In genomic region chr6:99345164-99345563, GRCh38 we compare ENCODE assay signal across 20 cellular contexts. TPM values are rescaled to one million over a fixed set of nuclear protein-coding genes. Genes with fewer than 3 reads are reported as not detected.
DNase-seq lines count a peak whose midpoint lies in the region; ATAC-seq, FAIRE-seq and TF ChIP-seq lines count a peak whose summit lies in the region.
"Had no signal": no experiment of that assay in that cellular context is flagged by ENCODE, and none has a peak within 500 bp of the region (broad histone marks: within the 10 kb centered on the region; RNA-seq: fewer than 3 reads in every experiment).

No MANE protein-coding gene starts in this region.

- no peak overlapping the region for H2BK120ac ChIP-seq in mesenchymal stem cell (ENCODE audit: low read depth, low read length)

- no peak overlapping the region for H3K27ac ChIP-seq in mesenchymal stem cell (ENCODE audit: low read length, poor library complexity, severe bottlenecking)
- H3K27ac ChIP-seq: BLaER1 had no signal

- H3K27ac Mint-ChIP-seq in activated T-helper 17 cell treated with anti-CD3 and anti-CD28 coated beads, Interleukin-2, amount 50 U/mL, for 72 hours, result no peak overlapping the region
- H3K27ac Mint-ChIP-seq in stimulated activated effector memory CD8-positive, alpha-beta T cell treated with anti-CD3 and anti-CD28 coated beads, Interleukin-12 subunit alpha, Interleukin-12 subunit beta, amount 100 ng/mL, for 72 hours, result no peak overlapping the region
- H3K27ac Mint-ChIP-seq: CD14-positive monocyte; CD4-positive, alpha-beta memory T cell had no signal

- no peak overlapping the region for H3K18ac ChIP-seq in mesenchymal stem cell (ENCODE audit: low read depth in 1 of 2, low read length in 2 of 2)

- H2AK5ac ChIP-seq in mesenchymal stem cell (ENCODE audit: low read length, severe bottlenecking), result peak overlapping the region; percentile 78

- no peaks in the 10 kb centered on the region for H3K36me3 Mint-ChIP-seq in activated T-helper 17 cell treated with anti-CD3 and anti-CD28 coated beads, Interleukin-2, amount 50 U/mL, for 72 hours (ENCODE audit: low read depth)
- H3K36me3 Mint-ChIP-seq in stimulated activated effector memory CD8-positive, alpha-beta T cell treated with anti-CD3 and anti-CD28 coated beads, Interleukin-12 subunit alpha, Interleukin-12 subunit beta, amount 100 ng/mL, for 72 hours, result no peaks in the 10 kb centered on the region
- H3K36me3 Mint-ChIP-seq: CD14-positive monocyte; CD4-positive, alpha-beta memory T cell had no signal

- no peak overlapping the region for H3K4me3 ChIP-seq in mesenchymal stem cell (ENCODE audit: insufficient read depth in 1 of 2, low read depth in 1 of 2, low read length in 2 of 2)
- H3K4me3 ChIP-seq in foreskin fibroblast (ENCODE audit: low read depth in 1 of 2, low read length in 2 of 2), result no peak overlapping the region
- H3K4me3 ChIP-seq: BLaER1, GM12878 had no signal

- FAIRE-seq in D721Med (lab: Jason Lieb, UNC), result peak; percentile 72
- FAIRE-seq: GM12878, H1, HepG2 had no signal

- no peak overlapping the region for H3K4me3 Mint-ChIP-seq in activated T-helper 17 cell treated with anti-CD3 and anti-CD28 coated beads, Interleukin-2, amount 50 U/mL, for 72 hours
- H3K4me3 Mint-ChIP-seq in stimulated activated effector memory CD8-positive, alpha-beta T cell treated with anti-CD3 and anti-CD28 coated beads, Interleukin-12 subunit alpha, Interleukin-12 subunit beta, amount 100 ng/mL, for 72 hours, result no peak overlapping the region
- H3K4me3 Mint-ChIP-seq: CD14-positive monocyte; CD4-positive, alpha-beta memory T cell; H9 had no signal

- H3K9me3 Mint-ChIP-seq in activated T-helper 17 cell treated with anti-CD3 and anti-CD28 coated beads, Interleukin-2, amount 50 U/mL, for 72 hours, result no peaks in the 10 kb centered on the region
- no peaks in the 10 kb centered on the region for H3K9me3 Mint-ChIP-seq in stimulated activated effector memory CD8-positive, alpha-beta T cell treated with anti-CD3 and anti-CD28 coated beads, Interleukin-12 subunit alpha, Interleukin-12 subunit beta, amount 100 ng/mL, for 72 hours
- H3K9me3 Mint-ChIP-seq: CD4-positive, alpha-beta memory T cell; H9 had no signal

- no peak overlapping the region for H2BK5ac ChIP-seq in mesenchymal stem cell (ENCODE audit: low read depth, low read length, poor library complexity, severe bottlenecking)

- no peak overlapping the region for H4K8ac ChIP-seq in mesenchymal stem cell (ENCODE audit: low read length)

- TF ChIP-seq CTCF in D721Med (IDR thresholded peaks at IDR 0.05; ENCODE audit: insufficient read depth, missing control alignments), result no peak
- no peak for TF ChIP-seq CTCF in foreskin fibroblast (IDR thresholded peaks at IDR 0.05; ENCODE audit: low read depth, low read length)

- H3K23ac ChIP-seq in mesenchymal stem cell (ENCODE audit: low read length in 2 of 2), result no peak overlapping the region

- ATAC-seq in activated T-helper 17 cell treated with anti-CD3 and anti-CD28 coated beads, Interleukin-2, amount 50 U/mL, for 72 hours (replicated peaks), result peak; percentile 64
- ATAC-seq in stimulated activated effector memory CD8-positive, alpha-beta T cell treated with anti-CD3 and anti-CD28 coated beads, Interleukin-12 subunit alpha, Interleukin-12 subunit beta, amount 100 ng/mL, for 72 hours, result peak; percentile 68
- ATAC-seq: GM12878, HepG2 had no signal

- H3K27me3 ChIP-seq in mesenchymal stem cell (ENCODE audit: control insufficient read depth in 1 of 2, insufficient read depth in 1 of 2, low read length in 2 of 2), result peaks cover 0 to 17% of the 10 kb centered on the region in 2 experiments
- H3K27me3 ChIP-seq: BLaER1 had no signal

- H2BK15ac ChIP-seq in mesenchymal stem cell (ENCODE audit: low read depth, poor library complexity, severe bottlenecking), result no peak overlapping the region

- no peak overlapping the region for H3K4ac ChIP-seq in mesenchymal stem cell (ENCODE audit: low read depth in 1 of 2, low read length in 2 of 2)

- no peak overlapping the region for H3K9ac ChIP-seq in mesenchymal stem cell (ENCODE audit: low read length)
- H3K9ac ChIP-seq: BLaER1 had no signal

- intact Hi-C loops in head of caudate nucleus (cut with DNase I), result no loop called here

- peaks cover 6% of the 10 kb centered on the region for H3K4me1 ChIP-seq in mesenchymal stem cell (ENCODE audit: control insufficient read depth, insufficient read depth, low read depth, low read length)
- H3K4me1 ChIP-seq: BLaER1 had no signal

- no peak overlapping the region for H3K4me2 ChIP-seq in mesenchymal stem cell (ENCODE audit: low read length, poor library complexity, severe bottlenecking)
- H3K4me2 ChIP-seq: BLaER1 had no signal

- peaks cover 6% of the 10 kb centered on the region for H3K79me1 ChIP-seq in mesenchymal stem cell (replicated peaks; ENCODE audit: low read length, poor library complexity, severe bottlenecking)

- H3K9me3 ChIP-seq in mesenchymal stem cell (ENCODE audit: control insufficient read depth, low read length), result no peaks in the 10 kb centered on the region

- H3K4me1 Mint-ChIP-seq in activated T-helper 17 cell treated with anti-CD3 and anti-CD28 coated beads, Interleukin-2, amount 50 U/mL, for 72 hours, result peaks cover 4% of the 10 kb centered on the region
- H3K4me1 Mint-ChIP-seq in stimulated activated effector memory CD8-positive, alpha-beta T cell treated with anti-CD3 and anti-CD28 coated beads, Interleukin-12 subunit alpha, Interleukin-12 subunit beta, amount 100 ng/mL, for 72 hours, result peaks cover 7% of the 10 kb centered on the region

- no peaks in the 10 kb centered on the region for H3K36me3 ChIP-seq in mesenchymal stem cell (ENCODE audit: control insufficient read depth in 1 of 2, insufficient read depth in 2 of 2, low read depth in 1 of 2, low read length in 2 of 2)
- H3K36me3 ChIP-seq: BLaER1 had no signal

- H3K27me3 Mint-ChIP-seq in activated T-helper 17 cell treated with anti-CD3 and anti-CD28 coated beads, Interleukin-2, amount 50 U/mL, for 72 hours, result peaks cover 43% of the 10 kb centered on the region

- no peak overlapping the region for H3K14ac ChIP-seq in mesenchymal stem cell (ENCODE audit: low read length in 2 of 2)

- 97% methylated on average over 2 of the region's 4 CpGs for WGBS in mesenchymal stem cell

- H4K91ac ChIP-seq in mesenchymal stem cell (ENCODE audit: low read length), result no peak overlapping the region

- DNase-seq in D721Med (ENCODE audit: insufficient read length, low spot score) (no peak), mesenchymal stem cell (no peak), foreskin fibroblast (no peak), NCI-H446 treated with DMSO at 0.1 percent for 48 hours (lab: John Stamatoyannopoulos, UW) (no peak), head of caudate nucleus (no peak)
- DNase-seq in stimulated activated effector memory CD8-positive, alpha-beta T cell treated with anti-CD3 and anti-CD28 coated beads, Interleukin-12 subunit alpha, Interleukin-12 subunit beta, amount 100 ng/mL, for 72 hours (ENCODE audit: low spot score in 2 of 2), result no peak
- DNase-seq: 8988T; Calu3; CD4-positive, alpha-beta memory T cell; DMS 273 treated with DMSO at 0.1 percent for 48 hours; DMS53; DND-41; EL; H9 had no signal

- no peak overlapping the region for H2AFZ ChIP-seq in mesenchymal stem cell (ENCODE audit: low read depth, low read length)

- no peak overlapping the region for H2BK12ac ChIP-seq in mesenchymal stem cell (ENCODE audit: low read length in 2 of 2)

RNA-seq across cellular contexts. Expression of gene FAXC, which starts 4.3 kb away (rescaled TPM):
- total RNA-seq in activated T-helper 17 cell treated with anti-CD3 and anti-CD28 coated beads, Interleukin-2, amount 50 U/mL, for 72 hours, result under 1 TPM in 1 of 2 donors, not detected in 1; 0.65 TPM
- 0.83 TPM for polyA plus RNA-seq in mesenchymal stem cell (2013, experiment 1 of 2)
- 0.88 TPM for polyA plus RNA-seq in mesenchymal stem cell (2013, experiment 2 of 2)
- total RNA-seq: CD4-positive, alpha-beta memory T cell; GM12878 had no signal
- polyA plus RNA-seq: CD14-positive monocyte; CD4-positive, alpha-beta memory T cell; GM12878 had no signal

RNA-seq across cellular contexts. Expression of gene COQ3, which starts 48.8 kb away (rescaled TPM):
- 1 to 10 TPM; 3.0 to 6.9 TPM for total RNA-seq in activated T-helper 17 cell treated with anti-CD3 and anti-CD28 coated beads, Interleukin-2, amount 50 U/mL, for 72 hours
- polyA plus RNA-seq in mesenchymal stem cell (2013, experiment 1 of 2), result 5.6 TPM
- 6.5 TPM for polyA plus RNA-seq in mesenchymal stem cell (2013, experiment 2 of 2)
